Comparison of ENCODE assay signal across 12 cellular contexts in the genomic region with DNA sequence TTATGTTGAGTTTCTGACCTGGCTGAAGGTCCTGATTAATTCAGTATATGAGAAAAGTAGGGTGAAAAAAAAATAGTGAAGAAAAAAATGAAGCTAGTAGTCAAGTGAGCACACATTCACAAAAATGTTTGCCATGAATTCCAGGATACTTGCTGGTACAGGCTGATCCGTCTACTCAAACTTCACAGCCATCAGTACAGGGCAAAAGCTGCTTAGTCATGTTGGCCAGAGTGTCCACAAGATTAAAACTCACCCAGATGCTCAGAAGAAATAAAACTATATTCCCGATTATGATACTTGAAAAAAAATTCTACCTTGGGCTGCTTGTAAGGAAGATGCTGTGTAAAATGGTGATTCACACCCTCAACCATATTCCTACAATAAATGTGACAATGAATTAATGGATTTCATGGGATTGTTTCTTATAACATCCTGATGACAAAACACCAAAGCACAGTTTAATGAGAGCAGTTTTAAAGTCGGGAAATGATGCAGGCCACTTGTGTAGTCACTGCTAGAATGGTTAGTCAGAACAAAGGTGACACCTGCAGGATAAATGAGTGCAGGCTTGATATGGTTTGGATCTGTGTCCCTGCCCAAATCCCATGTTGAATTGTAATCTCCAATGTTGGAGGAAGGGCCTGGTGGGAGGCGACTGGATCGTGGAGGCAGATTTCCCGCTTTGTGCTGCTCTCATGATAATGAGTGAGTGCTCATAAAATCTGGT. TPM values are rescaled to one million over a fixed set of nuclear protein-coding genes. Genes with fewer than 3 reads are reported as not detected.
DNase-seq lines count a peak whose midpoint lies in the region; ATAC-seq and TF ChIP-seq lines count a peak whose summit lies in the region.
"Had no signal": no experiment of that assay in that cellular context is flagged by ENCODE, and none has a peak within 500 bp of the region (broad histone marks: within the 10 kb centered on the region; RNA-seq: fewer than 3 reads in every experiment).

No MANE protein-coding gene starts in this region.

- DNase-seq in HCEC 1CT (peak; percentile 70), Right ventricle myocardium superior (no peak), stromal cell of bone marrow (ENCODE audit: low read depth) (peak; percentile 45), 8988T (no peak), NOMO-1 treated with dmso at 0.1 percent for 144 hours (lab: John Stamatoyannopoulos, UW; ENCODE audit: unreplicated experiment) (no peak)
- DNase-seq: activated B cell treated with CpG ODN at 0.5 μM for 24 hours; activated effector memory CD4-positive, alpha-beta T cell treated with Interleukin-2 at 50 U/mL for 16 hours; effector memory CD8-positive, alpha-beta T cell; NCI-H1694 treated with DMSO at 0.1 percent for 48 hours; ovary had no signal

- intact Hi-C loops in Right ventricle myocardium superior (cut with DNase I): loop anchor here (5.0 kb wide), 1 partner anchor 48 kb away; the partner anchor contains the start of gene ANKRD1

- peak; percentile 30 for ATAC-seq in SK-N-SH treated with all-trans-retinoic acid at 6 μM for 48 hours
- peak; percentile 67 for ATAC-seq in Right ventricle myocardium superior (ENCODE audit: poor library complexity)
- ATAC-seq in HG03108 (IDR thresholded peaks at IDR 0.05; ENCODE audit: unreplicated experiment): no peak
- ATAC-seq: effector memory CD8-positive, alpha-beta T cell had no signal

TF ChIP-seq in SK-N-SH treated with all-trans-retinoic acid at 6 μM for 48 hours, 23 proteins besides CTCF, POLR2A, EP300 and RAD21:
- TF ChIP-seq CSDC2 (CRISPR knock-in tag; IDR thresholded peaks at IDR 0.05): no peak
- TF ChIP-seq, protein P1, sequence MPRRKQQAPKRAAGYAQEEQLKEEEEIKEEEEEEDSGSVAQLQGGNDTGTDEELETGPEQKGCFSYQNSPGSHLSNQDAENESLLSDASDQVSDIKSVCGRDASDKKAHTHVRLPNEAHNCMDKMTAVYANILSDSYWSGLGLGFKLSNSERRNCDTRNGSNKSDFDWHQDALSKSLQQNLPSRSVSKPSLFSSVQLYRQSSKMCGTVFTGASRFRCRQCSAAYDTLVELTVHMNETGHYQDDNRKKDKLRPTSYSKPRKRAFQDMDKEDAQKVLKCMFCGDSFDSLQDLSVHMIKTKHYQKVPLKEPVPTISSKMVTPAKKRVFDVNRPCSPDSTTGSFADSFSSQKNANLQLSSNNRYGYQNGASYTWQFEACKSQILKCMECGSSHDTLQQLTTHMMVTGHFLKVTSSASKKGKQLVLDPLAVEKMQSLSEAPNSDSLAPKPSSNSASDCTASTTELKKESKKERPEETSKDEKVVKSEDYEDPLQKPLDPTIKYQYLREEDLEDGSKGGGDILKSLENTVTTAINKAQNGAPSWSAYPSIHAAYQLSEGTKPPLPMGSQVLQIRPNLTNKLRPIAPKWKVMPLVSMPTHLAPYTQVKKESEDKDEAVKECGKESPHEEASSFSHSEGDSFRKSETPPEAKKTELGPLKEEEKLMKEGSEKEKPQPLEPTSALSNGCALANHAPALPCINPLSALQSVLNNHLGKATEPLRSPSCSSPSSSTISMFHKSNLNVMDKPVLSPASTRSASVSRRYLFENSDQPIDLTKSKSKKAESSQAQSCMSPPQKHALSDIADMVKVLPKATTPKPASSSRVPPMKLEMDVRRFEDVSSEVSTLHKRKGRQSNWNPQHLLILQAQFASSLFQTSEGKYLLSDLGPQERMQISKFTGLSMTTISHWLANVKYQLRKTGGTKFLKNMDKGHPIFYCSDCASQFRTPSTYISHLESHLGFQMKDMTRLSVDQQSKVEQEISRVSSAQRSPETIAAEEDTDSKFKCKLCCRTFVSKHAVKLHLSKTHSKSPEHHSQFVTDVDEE (CRISPR knock-in tag; IDR thresholded peaks at IDR 0.05): no peak
- no peak for TF ChIP-seq SNAI2 (CRISPR knock-in tag; IDR thresholded peaks at IDR 0.05)
- no peak for TF ChIP-seq PPARA (CRISPR knock-in tag; IDR thresholded peaks at IDR 0.05; ENCODE audit: borderline replicate concordance)
- no peak for TF ChIP-seq ARNTL (CRISPR knock-in tag; IDR thresholded peaks at IDR 0.05; ENCODE audit: borderline replicate concordance, low read depth)
- TF ChIP-seq ISL1 (CRISPR knock-in tag; IDR thresholded peaks at IDR 0.05): no peak
- TF ChIP-seq POU6F1 (CRISPR knock-in tag; IDR thresholded peaks at IDR 0.05; ENCODE audit: borderline replicate concordance, low read depth): no peak
- TF ChIP-seq BACH2 (CRISPR knock-in tag; IDR thresholded peaks at IDR 0.05; ENCODE audit: borderline replicate concordance): no peak
- no peak for TF ChIP-seq ZNF565 (CRISPR knock-in tag; conservative IDR thresholded peaks at IDR 0.05; ENCODE audit: low read depth)
- TF ChIP-seq, protein P2, sequence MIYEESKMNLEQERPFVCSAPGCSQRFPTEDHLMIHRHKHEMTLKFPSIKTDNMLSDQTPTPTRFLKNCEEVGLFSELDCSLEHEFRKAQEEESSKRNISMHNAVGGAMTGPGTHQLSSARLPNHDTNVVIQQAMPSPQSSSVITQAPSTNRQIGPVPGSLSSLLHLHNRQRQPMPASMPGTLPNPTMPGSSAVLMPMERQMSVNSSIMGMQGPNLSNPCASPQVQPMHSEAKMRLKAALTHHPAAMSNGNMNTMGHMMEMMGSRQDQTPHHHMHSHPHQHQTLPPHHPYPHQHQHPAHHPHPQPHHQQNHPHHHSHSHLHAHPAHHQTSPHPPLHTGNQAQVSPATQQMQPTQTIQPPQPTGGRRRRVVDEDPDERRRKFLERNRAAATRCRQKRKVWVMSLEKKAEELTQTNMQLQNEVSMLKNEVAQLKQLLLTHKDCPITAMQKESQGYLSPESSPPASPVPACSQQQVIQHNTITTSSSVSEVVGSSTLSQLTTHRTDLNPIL (CRISPR knock-in tag; IDR thresholded peaks at IDR 0.05; ENCODE audit: low read depth): no peak
- TF ChIP-seq TOX (CRISPR knock-in tag; IDR thresholded peaks at IDR 0.05; ENCODE audit: borderline replicate concordance): no peak

RNA-seq across cellular contexts. Expression of gene ANKRD1, which starts 49.2 kb away (rescaled TPM):
- total RNA-seq in Right ventricle myocardium superior: 1,733 TPM
- total RNA-seq: activated B cell treated with CpG ODN at 0.5 μM for 24 hours had no signal

Comparison
In these comparisons a context has a peak if more than half of its experiments do, and no peak if none do; other contexts are left out.
1. DNase-seq: peak in HCEC 1CT (single experiment) and stromal cell of bone marrow (single experiment); none in Right ventricle myocardium superior (single experiment), 8988T (single experiment) and NOMO-1 treated with dmso at 0.1 percent for 144 hours (single experiment).